ENCODE assay signal across 13 cellular contexts in the genomic region with DNA sequence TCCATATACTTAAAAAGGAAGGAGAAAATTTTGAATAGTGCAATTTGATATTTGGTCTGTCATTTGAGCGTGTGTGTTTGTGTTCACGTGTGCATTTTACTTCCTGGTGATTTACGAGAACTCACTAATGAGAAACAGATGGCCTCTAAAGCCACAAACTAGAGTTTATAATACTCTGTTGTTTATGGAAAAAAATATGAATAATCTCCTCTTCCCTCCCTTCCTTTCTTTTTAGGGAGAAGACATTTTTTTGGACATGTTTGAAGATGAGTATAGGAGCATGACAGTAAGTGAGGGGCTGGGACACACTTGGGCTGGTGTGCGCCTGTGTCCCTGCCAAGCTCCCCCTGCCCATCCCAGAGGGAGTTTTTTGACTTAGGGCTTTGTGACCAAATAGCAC.
DNase-seq lines count a peak whose midpoint lies in the region; ATAC-seq, FAIRE-seq and TF ChIP-seq lines count a peak whose summit lies in the region.
"Had no signal": no experiment of that assay in that cellular context is flagged by ENCODE, and none has a peak within 500 bp of the region (broad histone marks: within the 10 kb centered on the region; RNA-seq: fewer than 3 reads in every experiment).

No MANE protein-coding gene starts in this region.

- TF ChIP-seq POLR2A in HepG2 (IDR thresholded peaks at IDR 0.05; ENCODE audit: insufficient read depth in 1 of 2, low read depth in 2 of 2, low read length in 2 of 2), result no peak

- H3K4me3 ChIP-seq in AG10803 (ENCODE audit: low read length) (no peak overlapping the region), astrocyte (ENCODE audit: insufficient read depth, low read depth, low read length) (no peak overlapping the region), HepG2 (replicated peaks in 1 of 3; ENCODE audit: insufficient read depth in 1 of 3, low read depth in 2 of 3, low read length in 3 of 3) (no peak overlapping the region)
- H3K4me3 ChIP-seq: spleen had no signal

- DNase-seq in AG10803 (ENCODE audit: low read depth), result peak; percentile 86
- DNase-seq in HFFc6, result peak; percentile 78
- DNase-seq in astrocyte (ENCODE audit: low read depth), result peak; percentile 65
- DNase-seq in myocyte (ENCODE audit: low read depth), result peak; percentile 51
- DNase-seq in SW480 (ENCODE audit: low spot score), result no peak
- DNase-seq in LoVo (ENCODE audit: low spot score), result no peak
- DNase-seq in activated naive CD4-positive, alpha-beta T cell treated with anti-CD3 and anti-CD28 coated beads, Interleukin-2, amount 50 U/mL, for 16 hours, result no peak
- no peak for DNase-seq in HepG2 (ENCODE audit: low spot score)
- DNase-seq: activated T-cell treated with anti-CD3 and anti-CD28 coated beads, Interleukin-2, amount 50 U/mL, for 4 hours; cortex of kidney; hypothalamus; spleen; stimulated activated CD8-positive, alpha-beta memory T cell treated with anti-CD3 and anti-CD28 coated beads, Interleukin-4, amount 100 ng/mL, for 48 hours had no signal

- no peak for TF ChIP-seq RAD21 in HepG2 (CRISPR knock-in tag; IDR thresholded peaks at IDR 0.05)

- H3K27me3 ChIP-seq in astrocyte (ENCODE audit: insufficient read depth, low read length), result no peaks in the 10 kb centered on the region
- no peaks in the 10 kb centered on the region; a peak in 1 of 5 replicates for H3K27me3 ChIP-seq in HepG2 (ENCODE audit: control insufficient read depth in 1 of 2, insufficient read depth in 2 of 2, low read length in 2 of 2)
- H3K27me3 ChIP-seq: spleen had no signal

- H3K27ac Mint-ChIP-seq in HFFc6, result peak overlapping the region; percentile 87
- H3K27ac Mint-ChIP-seq in astrocyte (ENCODE audit: unreplicated experiment), result no peak overlapping the region

- no peak overlapping the region for H3K27ac ChIP-seq in astrocyte (ENCODE audit: low read depth, low read length)
- no peak overlapping the region for H3K27ac ChIP-seq in HepG2 (ENCODE audit: extremely low read length, insufficient read depth, low read length)
- H3K27ac ChIP-seq: spleen had no signal

- H3K9me3 ChIP-seq in astrocyte (ENCODE audit: insufficient read depth, low read depth, low read length) (no peaks in the 10 kb centered on the region), HepG2 (ENCODE audit: low read length) (no peaks in the 10 kb centered on the region)
- H3K9me3 ChIP-seq: spleen had no signal

- BruUV-seq in HepG2 (replicated peaks; lab: Mats Ljungman, UMichigan), result no TSS peak

- H3K4me2 ChIP-seq in astrocyte (ENCODE audit: low read length), result no peak overlapping the region
- H3K4me2 ChIP-seq in HepG2 (ENCODE audit: low read depth, low read length), result no peak overlapping the region

- WGBS in HepG2 (ENCODE audit: low lambda C conversion rate), result 95% methylated on average over 4 of the region's 4 CpGs

- intact Hi-C loops in HepG2 (cut with micrococcal nuclease; ENCODE audit: unreplicated experiment), result no loop called here

- H2AFZ ChIP-seq in astrocyte (ENCODE audit: low read depth, low read length) (no peak overlapping the region), HepG2 (ENCODE audit: low read length) (no peak overlapping the region)

- H3K9ac ChIP-seq in astrocyte (ENCODE audit: low read length) (no peak overlapping the region), HepG2 (ENCODE audit: insufficient read depth, low read depth, low read length) (no peak overlapping the region)

- peaks cover 44% of the 10 kb centered on the region for H3K4me1 Mint-ChIP-seq in HFFc6 (ENCODE audit: low read depth)
- peaks cover 12% of the 10 kb centered on the region for H3K4me1 Mint-ChIP-seq in astrocyte (ENCODE audit: low read depth, unreplicated experiment)

- in situ Hi-C loops in HepG2 (cut with HindIII; ENCODE audit: extremely low pct_ligation_motif_present, low pct_unique_long_range_greater_than_20kb), result no loop called here

- ATAC-seq in HepG2, result no peak
- ATAC-seq: activated T-cell treated with anti-CD3 and anti-CD28 coated beads, Interleukin-2, amount 50 U/mL, for 4 hours had no signal

- H3K4me1 ChIP-seq in astrocyte (ENCODE audit: insufficient read depth, low read length) (no peaks in the 10 kb centered on the region), HepG2 (ENCODE audit: insufficient read depth, low read length) (no peaks in the 10 kb centered on the region)

- H3K27me3 Mint-ChIP-seq in HFFc6 (ENCODE audit: insufficient read depth) (no peaks in the 10 kb centered on the region; the same call in 1 of the 2 replicates), astrocyte (ENCODE audit: low read depth, unreplicated experiment) (no peaks in the 10 kb centered on the region)

- H4K20me1 ChIP-seq in astrocyte (ENCODE audit: insufficient read depth, low read length) (no peaks in the 10 kb centered on the region), HepG2 (ENCODE audit: insufficient read depth, low read length) (no peaks in the 10 kb centered on the region)

- H3K36me3 Mint-ChIP-seq in HFFc6 (ENCODE audit: low read depth), result peaks cover 22% of the 10 kb centered on the region
- H3K36me3 Mint-ChIP-seq in astrocyte (ENCODE audit: low read depth, unreplicated experiment), result peaks cover 38% of the 10 kb centered on the region

- FAIRE-seq in astrocyte (lab: Jason Lieb, UNC) (no peak), HepG2 (lab: Jason Lieb, UNC) (no peak)

- peaks cover 13% of the 10 kb centered on the region for H3K36me3 ChIP-seq in astrocyte (ENCODE audit: insufficient read depth, low read length)
- H3K36me3 ChIP-seq in HepG2 (replicated peaks in 1 of 2; ENCODE audit: control insufficient read depth in 1 of 2, insufficient read depth in 2 of 2, low read length in 2 of 2), result peaks cover 11 to 14% of the 10 kb centered on the region in 2 experiments

- POLR2A ChIA-PET in HepG2 (lab: Yijun Ruan, JAX), result no interaction called here

- H3K9me3 Mint-ChIP-seq in HFFc6 (no peaks in the 10 kb centered on the region), astrocyte (ENCODE audit: unreplicated experiment) (no peaks in the 10 kb centered on the region)
- H3K9me3 Mint-ChIP-seq: activated T-cell treated with anti-CD3 and anti-CD28 coated beads, Interleukin-2, amount 50 U/mL, for 4 hours had no signal

- TF ChIP-seq CTCF in AG10803 (conservative IDR thresholded peaks at IDR 0.05; ENCODE audit: low read length) (no peak), HFFc6 (IDR thresholded peaks at IDR 0.05) (no peak), astrocyte (IDR thresholded peaks at IDR 0.05; ENCODE audit: insufficient read depth, low read depth, low read length) (no peak), HepG2 (CRISPR knock-in tag; IDR thresholded peaks at IDR 0.05) (no peak)

- TF ChIP-seq EP300 in HepG2 (IDR thresholded peaks at IDR 0.05; ENCODE audit: low read depth in 2 of 2, low read length in 2 of 2), result no peak
- TF ChIP-seq EP300 in HepG2 (CRISPR knock-in tag; IDR thresholded peaks at IDR 0.05; ENCODE audit: borderline replicate concordance), result no peak

- no peaks in the 10 kb centered on the region for H3K79me2 ChIP-seq in astrocyte (ENCODE audit: insufficient read depth, low read length)
- H3K79me2 ChIP-seq in HepG2 (ENCODE audit: insufficient read depth, low read length), result no peaks in the 10 kb centered on the region

- CTCF ChIA-PET in HepG2 (lab: Yijun Ruan, JAX; ENCODE audit: low intra/inter-chr PET ratio, low total read pairs), result no interaction called here

- H3K4me3 Mint-ChIP-seq in HFFc6 (peak overlapping the region; percentile 52), astrocyte (ENCODE audit: unreplicated experiment) (no peak overlapping the region)
- H3K4me3 Mint-ChIP-seq: activated T-cell treated with anti-CD3 and anti-CD28 coated beads, Interleukin-2, amount 50 U/mL, for 4 hours had no signal

TF ChIP-seq in HepG2, 621 proteins besides CTCF, POLR2A, EP300 and RAD21:
- TF ChIP-seq ZNF773 (CRISPR knock-in tag; IDR thresholded peaks at IDR 0.05; ENCODE audit: borderline replicate concordance), result no peak
- no peak for TF ChIP-seq ASH2L (IDR thresholded peaks at IDR 0.05; ENCODE audit: insufficient read length, low read depth, low read length)
- no peak for TF ChIP-seq GABPB1 (CRISPR knock-in tag; IDR thresholded peaks at IDR 0.05)
- TF ChIP-seq ZMYM4 (CRISPR knock-in tag; IDR thresholded peaks at IDR 0.05), result no peak
- no peak for TF ChIP-seq CBX5 (CRISPR knock-in tag; IDR thresholded peaks at IDR 0.05; ENCODE audit: borderline replicate concordance)
- no peak for TF ChIP-seq SOX13 (IDR thresholded peaks at IDR 0.05)
- no peak for TF ChIP-seq SOX13 (CRISPR knock-in tag; conservative IDR thresholded peaks at IDR 0.05 in 1 of 2, IDR thresholded peaks at IDR 0.05 in 1 of 2)
- TF ChIP-seq MEIS2 (CRISPR knock-in tag; IDR thresholded peaks at IDR 0.05), result no peak
- no peak for TF ChIP-seq CHD2 (IDR thresholded peaks at IDR 0.05; ENCODE audit: low read depth, low read length)
- no peak for TF ChIP-seq GATA4 (IDR thresholded peaks at IDR 0.05; ENCODE audit: borderline replicate concordance, low read depth)
- TF ChIP-seq SMARCE1 (IDR thresholded peaks at IDR 0.05; ENCODE audit: borderline replicate concordance), result no peak
- TF ChIP-seq EZH2 (conservative IDR thresholded peaks at IDR 0.05; ENCODE audit: low read depth, low read length), result no peak
- TF ChIP-seq ZKSCAN1 (IDR thresholded peaks at IDR 0.05; ENCODE audit: low read length), result no peak
- no peak for TF ChIP-seq HMGA1 (CRISPR knock-in tag; conservative IDR thresholded peaks at IDR 0.05)
TF ChIP-seq in HepG2: peak in this region for 0.

Comparison
In these comparisons a context has a peak if more than half of its experiments do, and no peak if none do; other contexts are left out.
1. DNase-seq: peak in AG10803 (single experiment), HFFc6 (single experiment), astrocyte (single experiment) and myocyte (single experiment); none in SW480 (single experiment), LoVo (single experiment), activated naive CD4-positive, alpha-beta T cell treated with anti-CD3 and anti-CD28 coated beads, Interleukin-2, amount 50 U/mL, for 16 hours (single experiment) and HepG2 (single experiment).